ENCODE assay signal across 1 cellular context in genomic region chrX:106802388-106803275, GRCh38.
TF ChIP-seq lines count a peak whose summit lies in the region.

Gene TBC1D8B, plus strand, starts transcription at chrX:106802673. Its CDS starts 181 bp downstream, at chrX:106802854.

TF ChIP-seq in HepG2, 621 proteins besides CTCF, POLR2A, EP300 and RAD21 (continued from another document and continues in another):
- no peak for TF ChIP-seq AFF4 (CRISPR knock-in tag; IDR thresholded peaks at IDR 0.05)
- no peak for TF ChIP-seq SRY (CRISPR knock-in tag; IDR thresholded peaks at IDR 0.05)
- TF ChIP-seq ASH2L (IDR thresholded peaks at IDR 0.05; ENCODE audit: insufficient read length, low read depth, low read length): peak; percentile 55
- peak; percentile 92 for TF ChIP-seq ZNF777 (CRISPR knock-in tag; IDR thresholded peaks at IDR 0.05)
- no peak for TF ChIP-seq SOX13 (IDR thresholded peaks at IDR 0.05)
- TF ChIP-seq SOX13 (CRISPR knock-in tag; conservative IDR thresholded peaks at IDR 0.05 in 1 of 2, IDR thresholded peaks at IDR 0.05 in 1 of 2): no peak
- peak; percentile 53; the same call in 1 of the 2 replicates for TF ChIP-seq DRAP1 (CRISPR knock-in tag; IDR thresholded peaks at IDR 0.05)
- peak; percentile 69 for TF ChIP-seq ZNF687 (CRISPR knock-in tag; IDR thresholded peaks at IDR 0.05)
- no peak for TF ChIP-seq ZNF841 (CRISPR knock-in tag; IDR thresholded peaks at IDR 0.05; ENCODE audit: borderline replicate concordance)
- TF ChIP-seq HDAC1 (CRISPR knock-in tag; IDR thresholded peaks at IDR 0.05): peak; percentile 25; the same call in 1 of the 2 replicates
- TF ChIP-seq JDP2 (CRISPR knock-in tag; IDR thresholded peaks at IDR 0.05; ENCODE audit: borderline replicate concordance): no peak
- peak; percentile 34; the same call in 1 of the 2 replicates for TF ChIP-seq ZNF746 (CRISPR knock-in tag; IDR thresholded peaks at IDR 0.05)
- TF ChIP-seq KAT8 (CRISPR knock-in tag; IDR thresholded peaks at IDR 0.05): peak; percentile 81
- TF ChIP-seq SKI (IDR thresholded peaks at IDR 0.05; ENCODE audit: partially characterized antibody): no peak
- peak; percentile 57; the same call in 1 of the 2 replicates for TF ChIP-seq RXRA (CRISPR knock-in tag; IDR thresholded peaks at IDR 0.05)
- TF ChIP-seq GATAD1 (CRISPR knock-in tag; IDR thresholded peaks at IDR 0.05): 0 out of 2 replicates have a peak, but pooled peaks have one; percentile 45
- peak; percentile 47; the same call in 1 of the 2 replicates for TF ChIP-seq NCOR1 (IDR thresholded peaks at IDR 0.05; ENCODE audit: borderline replicate concordance, low read length)
- no peak for TF ChIP-seq TRIM24 (CRISPR knock-in tag; IDR thresholded peaks at IDR 0.05)
- TF ChIP-seq YEATS4 (CRISPR knock-in tag; IDR thresholded peaks at IDR 0.05; ENCODE audit: borderline replicate concordance): 0 out of 2 replicates have a peak, but pooled peaks have one; percentile 52
- TF ChIP-seq ZNF704 (CRISPR knock-in tag; IDR thresholded peaks at IDR 0.05; ENCODE audit: borderline replicate concordance): no peak
- no peak for TF ChIP-seq NR3C1 (CRISPR knock-in tag; IDR thresholded peaks at IDR 0.05)
- TF ChIP-seq ZNF292 (CRISPR knock-in tag; IDR thresholded peaks at IDR 0.05; ENCODE audit: borderline replicate concordance, low read depth): peak; percentile 43; the same call in 1 of the 2 replicates
- no peak for TF ChIP-seq ZNF709 (CRISPR knock-in tag; IDR thresholded peaks at IDR 0.05)
- TF ChIP-seq SNAI1 (CRISPR knock-in tag; IDR thresholded peaks at IDR 0.05; ENCODE audit: borderline replicate concordance): no peak
- no peak for TF ChIP-seq ZNF646 (CRISPR knock-in tag; IDR thresholded peaks at IDR 0.05)
- TF ChIP-seq KMT2B (CRISPR knock-in tag; IDR thresholded peaks at IDR 0.05): peak; percentile 48; the same call in 1 of the 2 replicates
- TF ChIP-seq RFXANK (CRISPR knock-in tag; IDR thresholded peaks at IDR 0.05): no peak
- peak; percentile 55; the same call in 1 of the 2 replicates for TF ChIP-seq NFIC (IDR thresholded peaks at IDR 0.05; ENCODE audit: low read length)
- TF ChIP-seq ATF1 (CRISPR knock-in tag; IDR thresholded peaks at IDR 0.05): peak; percentile 62; the same call in 1 of the 2 replicates
- peak; percentile 96 for TF ChIP-seq ZNF143 (CRISPR knock-in tag; IDR thresholded peaks at IDR 0.05)
- TF ChIP-seq ZEB1 (IDR thresholded peaks at IDR 0.05; ENCODE audit: insufficient replicate concordance, low read depth): peak; percentile 63
- peak; percentile 85 for TF ChIP-seq DMAP1 (CRISPR knock-in tag; IDR thresholded peaks at IDR 0.05)
- no peak for TF ChIP-seq SMARCC2 (IDR thresholded peaks at IDR 0.05)
- TF ChIP-seq POGZ (CRISPR knock-in tag; IDR thresholded peaks at IDR 0.05): peak; percentile 35; the same call in 1 of the 2 replicates
- no peak for TF ChIP-seq RCOR2 (CRISPR knock-in tag; IDR thresholded peaks at IDR 0.05)
- TF ChIP-seq TFDP2 (CRISPR knock-in tag; IDR thresholded peaks at IDR 0.05): peak; percentile 70; the same call in 1 of the 2 replicates
- no peak for TF ChIP-seq ONECUT2 (CRISPR knock-in tag; IDR thresholded peaks at IDR 0.05)
- TF ChIP-seq MATR3 (CRISPR knock-in tag; IDR thresholded peaks at IDR 0.05): no peak
- no peak for TF ChIP-seq ELF3 (CRISPR knock-in tag; IDR thresholded peaks at IDR 0.05)
- TF ChIP-seq LBX2 (CRISPR knock-in tag; IDR thresholded peaks at IDR 0.05; ENCODE audit: borderline replicate concordance): no peak
- peak; percentile 66 for TF ChIP-seq RARA (CRISPR knock-in tag; IDR thresholded peaks at IDR 0.05)
- TF ChIP-seq NCOA1 (CRISPR knock-in tag; IDR thresholded peaks at IDR 0.05): no peak
- TF ChIP-seq TFDP1 (CRISPR knock-in tag; IDR thresholded peaks at IDR 0.05; ENCODE audit: borderline replicate concordance): peak; percentile 25; the same call in 1 of the 2 replicates
- 0 out of 2 replicates have a peak, but pooled peaks have one; percentile 62 for TF ChIP-seq SIN3A (IDR thresholded peaks at IDR 0.05; ENCODE audit: borderline replicate concordance, low read depth, low read length)
- TF ChIP-seq YEATS2 (CRISPR knock-in tag; IDR thresholded peaks at IDR 0.05; ENCODE audit: borderline replicate concordance): peak; percentile 23; the same call in 1 of the 2 replicates
- no peak for TF ChIP-seq ISL2 (CRISPR knock-in tag; IDR thresholded peaks at IDR 0.05)
